1 cellular context compared by ENCODE assay signal in the genomic region with DNA sequence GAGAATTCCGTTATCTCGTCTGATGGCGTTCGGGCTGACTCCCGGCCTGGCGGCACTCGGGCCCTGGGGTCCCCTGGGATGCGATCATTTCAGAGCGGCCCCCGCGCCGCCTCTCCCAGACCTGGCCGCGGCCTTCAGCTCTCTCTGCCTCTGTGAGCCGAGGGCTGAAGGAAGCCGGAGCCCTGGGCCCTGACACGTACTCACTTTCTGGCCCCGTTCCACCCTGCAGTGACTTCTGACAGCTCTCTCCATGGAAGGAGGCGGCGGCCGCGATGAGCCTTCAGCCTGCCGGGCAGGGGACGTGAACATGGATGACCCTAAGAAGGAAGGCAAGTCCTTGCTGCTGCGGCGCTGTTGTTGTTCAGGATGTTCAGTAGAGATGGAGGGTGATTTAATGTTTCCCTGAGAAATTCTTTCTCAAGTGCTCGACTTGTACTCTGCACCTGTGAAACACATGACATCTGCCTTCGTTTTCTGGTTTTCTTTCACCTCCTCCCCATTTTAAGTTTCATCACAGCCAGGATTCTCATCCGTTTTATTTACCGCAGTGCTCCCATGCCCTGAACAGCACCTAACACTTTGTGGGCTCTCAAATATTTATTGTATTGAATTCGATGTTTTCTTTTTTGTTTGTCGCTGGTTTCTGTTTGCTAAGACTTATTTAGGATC.
TF ChIP-seq lines count a peak whose summit lies in the region.

No MANE protein-coding gene starts in this region.

TF ChIP-seq in GM23338, 12 proteins besides CTCF, POLR2A, EP300 and RAD21 (continued from another document):
- no peak for TF ChIP-seq ZNF331 (CRISPR knock-in tag; IDR thresholded peaks at IDR 0.05; ENCODE audit: low read depth)
- no peak for TF ChIP-seq NANOG (IDR thresholded peaks at IDR 0.05; ENCODE audit: borderline replicate concordance)
- no peak for TF ChIP-seq ETS1 (IDR thresholded peaks at IDR 0.05)
- TF ChIP-seq CREB1 (CRISPR knock-in tag; IDR thresholded peaks at IDR 0.05; ENCODE audit: low read depth), result no peak
- TF ChIP-seq POLR2AphosphoS5 (IDR thresholded peaks at IDR 0.05; ENCODE audit: low read depth), result no peak
- TF ChIP-seq ZNF114 (CRISPR knock-in tag; IDR thresholded peaks at IDR 0.05), result no peak
- TF ChIP-seq EZH2phosphoT487 (IDR thresholded peaks at IDR 0.05; ENCODE audit: unreplicated experiment), result no peak
